Comparison of ENCODE assay signal across 1 cellular context in the genomic region with DNA sequence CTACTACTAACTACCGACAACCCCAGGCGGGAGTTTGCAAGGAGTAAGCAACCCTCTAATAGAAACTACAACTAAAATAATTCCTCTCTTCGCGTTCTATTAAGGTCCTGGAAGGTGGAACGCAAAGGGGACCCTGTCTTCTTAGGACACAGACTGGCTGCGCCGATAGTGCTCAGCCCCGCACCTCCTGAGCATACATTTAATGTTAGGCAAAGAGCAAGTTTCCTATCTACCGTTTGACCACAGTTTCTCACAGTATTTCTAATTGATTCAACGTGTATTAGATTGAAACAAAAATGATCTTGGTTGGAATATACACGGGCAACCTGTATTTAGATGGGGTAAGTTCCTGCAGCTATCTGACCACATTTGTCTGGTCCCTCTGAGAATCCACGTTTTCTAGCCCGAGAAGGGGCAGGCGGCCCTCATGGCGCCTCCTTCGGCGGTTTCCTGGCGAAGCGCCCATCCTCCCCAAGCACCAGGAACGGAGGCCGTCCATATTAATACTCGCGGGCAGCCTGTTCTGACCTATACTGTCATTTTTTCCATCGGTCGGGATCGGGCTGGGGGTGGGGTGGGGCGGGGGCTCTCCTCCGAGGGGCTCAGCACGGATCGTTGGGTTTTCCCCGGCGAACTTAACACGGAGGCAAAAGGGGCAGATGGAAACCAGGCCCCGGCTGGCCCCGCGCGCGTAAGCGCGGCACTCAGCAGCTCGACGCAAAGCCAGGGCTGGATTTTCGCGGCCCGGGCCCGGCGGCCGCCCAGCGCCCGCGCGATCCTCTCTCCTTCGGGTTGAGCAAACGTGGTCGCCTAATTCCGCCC.
TF ChIP-seq lines count a peak whose summit lies in the region.

No MANE protein-coding gene starts in this region.

TF ChIP-seq in HepG2, 621 proteins besides CTCF, POLR2A, EP300 and RAD21 (continued from another document and continues in another):
- TF ChIP-seq ZNF496 (CRISPR knock-in tag; IDR thresholded peaks at IDR 0.05; ENCODE audit: insufficient replicate concordance) (no peak), ZNF781 (CRISPR knock-in tag; IDR thresholded peaks at IDR 0.05; ENCODE audit: borderline replicate concordance, not compliant biosample characterization) (no peak), ZNF547 (CRISPR knock-in tag; IDR thresholded peaks at IDR 0.05) (no peak), CENPX (CRISPR knock-in tag; IDR thresholded peaks at IDR 0.05) (no peak), PHF20 (CRISPR knock-in tag; IDR thresholded peaks at IDR 0.05) (no peak), ERF (CRISPR knock-in tag; IDR thresholded peaks at IDR 0.05) (no peak), RAD51 (IDR thresholded peaks at IDR 0.05; ENCODE audit: borderline replicate concordance) (no peak), ZFP1 (CRISPR knock-in tag; IDR thresholded peaks at IDR 0.05) (no peak), KDM5A (IDR thresholded peaks at IDR 0.05; ENCODE audit: borderline replicate concordance, low read length) (no peak), CC2D1A (CRISPR knock-in tag; IDR thresholded peaks at IDR 0.05) (no peak), RBFOX2 (IDR thresholded peaks at IDR 0.05; ENCODE audit: low read depth, low read length) (peak; percentile 70; the same call in 1 of the 2 replicates), ZNF644 (CRISPR knock-in tag; IDR thresholded peaks at IDR 0.05; ENCODE audit: low read depth) (no peak), KDM2A (CRISPR knock-in tag; IDR thresholded peaks at IDR 0.05; ENCODE audit: borderline replicate concordance, low read depth) (no peak), ZNF670 (CRISPR knock-in tag; IDR thresholded peaks at IDR 0.05; ENCODE audit: borderline replicate concordance) (no peak), ZNF264 (CRISPR knock-in tag; IDR thresholded peaks at IDR 0.05) (no peak), LCORL (IDR thresholded peaks at IDR 0.05) (no peak), LCORL (CRISPR knock-in tag; IDR thresholded peaks at IDR 0.05) (no peak), GATAD2A (CRISPR knock-in tag; IDR thresholded peaks at IDR 0.05) (no peak), NFYB (CRISPR knock-in tag; IDR thresholded peaks at IDR 0.05) (no peak), SUZ12 (IDR thresholded peaks at IDR 0.05; ENCODE audit: low read depth, low read length) (no peak), HNRNPK (IDR thresholded peaks at IDR 0.05; ENCODE audit: low read depth, low read length, poor library complexity, severe bottlenecking) (no peak), POLR2G (IDR thresholded peaks at IDR 0.05; ENCODE audit: low read depth, low read length) (peak; percentile 33; the same call in 1 of the 2 replicates), KLF6 (CRISPR knock-in tag; IDR thresholded peaks at IDR 0.05) (no peak), ZNF841 (CRISPR knock-in tag; IDR thresholded peaks at IDR 0.05; ENCODE audit: borderline replicate concordance) (no peak), ZNF367 (CRISPR knock-in tag; IDR thresholded peaks at IDR 0.05; ENCODE audit: borderline replicate concordance) (no peak)
- TF ChIP-seq, protein P1, sequence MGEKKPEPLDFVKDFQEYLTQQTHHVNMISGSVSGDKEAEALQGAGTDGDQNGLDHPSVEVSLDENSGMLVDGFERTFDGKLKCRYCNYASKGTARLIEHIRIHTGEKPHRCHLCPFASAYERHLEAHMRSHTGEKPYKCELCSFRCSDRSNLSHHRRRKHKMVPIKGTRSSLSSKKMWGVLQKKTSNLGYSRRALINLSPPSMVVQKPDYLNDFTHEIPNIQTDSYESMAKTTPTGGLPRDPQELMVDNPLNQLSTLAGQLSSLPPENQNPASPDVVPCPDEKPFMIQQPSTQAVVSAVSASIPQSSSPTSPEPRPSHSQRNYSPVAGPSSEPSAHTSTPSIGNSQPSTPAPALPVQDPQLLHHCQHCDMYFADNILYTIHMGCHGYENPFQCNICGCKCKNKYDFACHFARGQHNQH (CRISPR knock-in tag; IDR thresholded peaks at IDR 0.05) = no peak
- TF ChIP-seq, protein P2, sequence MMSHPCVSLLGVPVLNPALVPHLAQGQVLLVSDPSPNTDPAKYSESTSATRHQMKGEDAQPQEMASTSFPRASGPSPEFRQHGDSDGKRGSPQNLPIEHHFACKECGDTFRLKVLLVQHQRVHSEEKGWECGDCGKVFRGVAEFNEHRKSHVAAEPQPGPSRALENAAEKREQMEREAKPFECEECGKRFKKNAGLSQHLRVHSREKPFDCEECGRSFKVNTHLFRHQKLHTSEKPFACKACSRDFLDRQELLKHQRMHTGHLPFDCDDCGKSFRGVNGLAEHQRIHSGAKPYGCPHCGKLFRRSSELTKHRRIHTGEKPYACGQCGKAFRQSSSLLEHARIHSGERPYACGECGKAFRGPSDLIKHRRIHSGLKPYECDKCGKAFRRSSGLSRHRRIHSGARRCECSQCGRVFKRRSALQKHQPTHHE (CRISPR knock-in tag; IDR thresholded peaks at IDR 0.05; ENCODE audit: borderline replicate concordance) = no peak
- TF ChIP-seq, protein P3, sequence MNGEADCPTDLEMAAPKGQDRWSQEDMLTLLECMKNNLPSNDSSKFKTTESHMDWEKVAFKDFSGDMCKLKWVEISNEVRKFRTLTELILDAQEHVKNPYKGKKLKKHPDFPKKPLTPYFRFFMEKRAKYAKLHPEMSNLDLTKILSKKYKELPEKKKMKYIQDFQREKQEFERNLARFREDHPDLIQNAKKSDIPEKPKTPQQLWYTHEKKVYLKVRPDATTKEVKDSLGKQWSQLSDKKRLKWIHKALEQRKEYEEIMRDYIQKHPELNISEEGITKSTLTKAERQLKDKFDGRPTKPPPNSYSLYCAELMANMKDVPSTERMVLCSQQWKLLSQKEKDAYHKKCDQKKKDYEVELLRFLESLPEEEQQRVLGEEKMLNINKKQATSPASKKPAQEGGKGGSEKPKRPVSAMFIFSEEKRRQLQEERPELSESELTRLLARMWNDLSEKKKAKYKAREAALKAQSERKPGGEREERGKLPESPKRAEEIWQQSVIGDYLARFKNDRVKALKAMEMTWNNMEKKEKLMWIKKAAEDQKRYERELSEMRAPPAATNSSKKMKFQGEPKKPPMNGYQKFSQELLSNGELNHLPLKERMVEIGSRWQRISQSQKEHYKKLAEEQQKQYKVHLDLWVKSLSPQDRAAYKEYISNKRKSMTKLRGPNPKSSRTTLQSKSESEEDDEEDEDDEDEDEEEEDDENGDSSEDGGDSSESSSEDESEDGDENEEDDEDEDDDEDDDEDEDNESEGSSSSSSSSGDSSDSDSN (CRISPR knock-in tag; IDR thresholded peaks at IDR 0.05) = no peak
- TF ChIP-seq, protein P4, sequence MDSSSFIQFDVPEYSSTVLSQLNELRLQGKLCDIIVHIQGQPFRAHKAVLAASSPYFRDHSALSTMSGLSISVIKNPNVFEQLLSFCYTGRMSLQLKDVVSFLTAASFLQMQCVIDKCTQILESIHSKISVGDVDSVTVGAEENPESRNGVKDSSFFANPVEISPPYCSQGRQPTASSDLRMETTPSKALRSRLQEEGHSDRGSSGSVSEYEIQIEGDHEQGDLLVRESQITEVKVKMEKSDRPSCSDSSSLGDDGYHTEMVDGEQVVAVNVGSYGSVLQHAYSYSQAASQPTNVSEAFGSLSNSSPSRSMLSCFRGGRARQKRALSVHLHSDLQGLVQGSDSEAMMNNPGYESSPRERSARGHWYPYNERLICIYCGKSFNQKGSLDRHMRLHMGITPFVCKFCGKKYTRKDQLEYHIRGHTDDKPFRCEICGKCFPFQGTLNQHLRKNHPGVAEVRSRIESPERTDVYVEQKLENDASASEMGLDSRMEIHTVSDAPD (CRISPR knock-in tag; IDR thresholded peaks at IDR 0.05) = no peak
- TF ChIP-seq, protein P5, sequence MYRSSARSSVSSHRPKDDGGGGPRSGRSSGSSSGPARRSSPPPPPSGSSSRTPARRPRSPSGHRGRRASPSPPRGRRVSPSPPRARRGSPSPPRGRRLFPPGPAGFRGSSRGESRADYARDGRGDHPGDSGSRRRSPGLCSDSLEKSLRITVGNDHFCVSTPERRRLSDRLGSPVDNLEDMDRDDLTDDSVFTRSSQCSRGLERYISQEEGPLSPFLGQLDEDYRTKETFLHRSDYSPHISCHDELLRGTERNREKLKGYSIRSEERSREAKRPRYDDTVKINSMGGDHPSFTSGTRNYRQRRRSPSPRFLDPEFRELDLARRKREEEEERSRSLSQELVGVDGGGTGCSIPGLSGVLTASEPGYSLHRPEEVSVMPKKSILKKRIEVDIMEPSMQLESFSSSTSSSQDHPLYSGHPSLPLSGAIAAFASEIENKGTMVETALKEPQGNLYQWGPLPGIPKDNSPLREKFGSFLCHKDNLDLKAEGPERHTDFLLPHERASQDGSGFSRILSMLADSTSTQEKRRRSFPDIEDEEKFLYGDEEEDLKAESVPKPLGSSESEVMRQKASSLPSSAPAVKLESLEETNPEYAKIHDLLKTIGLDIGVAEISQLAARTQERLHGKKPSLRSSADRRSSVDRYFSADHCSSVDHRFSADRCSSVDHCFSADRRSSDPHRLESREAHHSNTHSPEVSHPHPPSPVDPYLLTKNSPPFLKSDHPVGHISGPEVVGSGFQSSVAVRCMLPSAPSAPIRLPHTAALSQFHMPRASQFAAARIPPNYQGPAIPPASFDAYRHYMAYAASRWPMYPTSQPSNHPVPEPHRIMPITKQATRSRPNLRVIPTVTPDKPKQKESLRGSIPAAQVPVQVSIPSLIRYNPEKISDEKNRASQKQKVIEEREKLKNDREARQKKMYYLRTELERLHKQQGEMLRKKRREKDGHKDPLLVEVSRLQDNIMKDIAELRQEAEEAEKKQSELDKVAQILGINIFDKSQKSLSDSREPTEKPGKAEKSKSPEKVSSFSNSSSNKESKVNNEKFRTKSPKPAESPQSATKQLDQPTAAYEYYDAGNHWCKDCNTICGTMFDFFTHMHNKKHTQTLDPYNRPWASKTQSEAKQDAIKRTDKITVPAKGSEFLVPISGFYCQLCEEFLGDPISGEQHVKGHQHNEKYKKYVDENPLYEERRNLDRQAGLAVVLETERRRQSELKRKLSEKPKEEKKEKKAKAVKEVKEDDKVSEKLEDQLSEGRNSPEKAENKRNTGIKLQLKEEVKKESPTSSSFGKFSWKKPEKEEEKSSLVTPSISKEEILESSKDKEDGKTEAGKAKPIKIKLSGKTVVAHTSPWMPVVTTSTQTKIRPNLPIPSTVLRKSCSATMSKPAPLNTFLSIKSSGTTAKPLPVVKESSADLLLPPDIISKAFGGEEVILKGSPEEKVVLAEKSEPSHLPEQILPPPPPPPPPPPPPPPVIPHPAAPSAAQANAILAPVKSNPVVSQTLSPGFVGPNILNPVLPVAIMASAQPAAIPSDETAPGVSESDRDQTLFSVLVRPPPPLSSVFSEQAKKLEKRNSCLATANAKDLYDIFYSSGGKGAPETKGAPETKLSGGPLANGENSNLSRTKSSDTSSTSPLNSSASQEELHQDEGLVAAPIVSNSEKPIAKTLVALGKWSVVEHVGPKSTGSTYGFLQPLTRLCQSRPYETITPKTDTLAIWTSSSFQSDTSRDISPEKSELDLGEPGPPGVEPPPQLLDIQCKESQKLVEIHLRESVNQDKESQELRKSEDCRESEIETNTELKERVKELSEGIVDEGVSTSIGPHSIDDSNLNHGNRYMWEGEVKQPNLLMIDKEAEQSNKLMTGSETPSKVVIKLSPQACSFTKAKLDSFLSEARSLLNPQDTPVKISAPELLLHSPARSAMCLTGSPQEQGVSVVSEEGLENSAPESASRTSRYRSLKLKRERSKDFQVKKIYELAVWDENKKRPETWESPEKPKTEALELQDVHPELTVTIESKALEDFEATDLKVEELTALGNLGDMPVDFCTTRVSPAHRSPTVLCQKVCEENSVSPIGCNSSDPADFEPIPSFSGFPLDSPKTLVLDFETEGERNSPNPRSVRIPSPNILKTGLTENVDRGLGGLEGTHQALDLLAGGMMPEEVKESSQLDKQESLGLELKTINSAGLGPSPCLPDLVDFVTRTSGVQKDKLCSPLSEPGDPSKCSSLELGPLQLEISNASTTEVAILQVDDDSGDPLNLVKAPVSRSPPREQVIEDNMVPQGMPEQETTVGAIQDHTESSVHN (CRISPR knock-in tag; IDR thresholded peaks at IDR 0.05) = no peak
- TF ChIP-seq, protein P6, sequence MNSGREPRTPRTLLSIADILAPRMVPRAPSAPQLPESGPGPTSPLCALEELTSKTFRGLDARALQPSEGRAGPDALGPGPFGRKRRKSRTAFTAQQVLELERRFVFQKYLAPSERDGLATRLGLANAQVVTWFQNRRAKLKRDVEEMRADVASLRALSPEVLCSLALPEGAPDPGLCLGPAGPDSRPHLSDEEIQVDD (CRISPR knock-in tag; IDR thresholded peaks at IDR 0.05; ENCODE audit: borderline replicate concordance) = no peak
- TF ChIP-seq, protein P7, sequence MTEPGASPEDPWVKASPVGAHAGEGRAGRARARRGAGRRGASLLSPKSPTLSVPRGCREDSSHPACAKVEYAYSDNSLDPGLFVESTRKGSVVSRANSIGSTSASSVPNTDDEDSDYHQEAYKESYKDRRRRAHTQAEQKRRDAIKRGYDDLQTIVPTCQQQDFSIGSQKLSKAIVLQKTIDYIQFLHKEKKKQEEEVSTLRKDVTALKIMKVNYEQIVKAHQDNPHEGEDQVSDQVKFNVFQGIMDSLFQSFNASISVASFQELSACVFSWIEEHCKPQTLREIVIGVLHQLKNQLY (CRISPR knock-in tag; IDR thresholded peaks at IDR 0.05) = no peak
- TF ChIP-seq, protein P8, sequence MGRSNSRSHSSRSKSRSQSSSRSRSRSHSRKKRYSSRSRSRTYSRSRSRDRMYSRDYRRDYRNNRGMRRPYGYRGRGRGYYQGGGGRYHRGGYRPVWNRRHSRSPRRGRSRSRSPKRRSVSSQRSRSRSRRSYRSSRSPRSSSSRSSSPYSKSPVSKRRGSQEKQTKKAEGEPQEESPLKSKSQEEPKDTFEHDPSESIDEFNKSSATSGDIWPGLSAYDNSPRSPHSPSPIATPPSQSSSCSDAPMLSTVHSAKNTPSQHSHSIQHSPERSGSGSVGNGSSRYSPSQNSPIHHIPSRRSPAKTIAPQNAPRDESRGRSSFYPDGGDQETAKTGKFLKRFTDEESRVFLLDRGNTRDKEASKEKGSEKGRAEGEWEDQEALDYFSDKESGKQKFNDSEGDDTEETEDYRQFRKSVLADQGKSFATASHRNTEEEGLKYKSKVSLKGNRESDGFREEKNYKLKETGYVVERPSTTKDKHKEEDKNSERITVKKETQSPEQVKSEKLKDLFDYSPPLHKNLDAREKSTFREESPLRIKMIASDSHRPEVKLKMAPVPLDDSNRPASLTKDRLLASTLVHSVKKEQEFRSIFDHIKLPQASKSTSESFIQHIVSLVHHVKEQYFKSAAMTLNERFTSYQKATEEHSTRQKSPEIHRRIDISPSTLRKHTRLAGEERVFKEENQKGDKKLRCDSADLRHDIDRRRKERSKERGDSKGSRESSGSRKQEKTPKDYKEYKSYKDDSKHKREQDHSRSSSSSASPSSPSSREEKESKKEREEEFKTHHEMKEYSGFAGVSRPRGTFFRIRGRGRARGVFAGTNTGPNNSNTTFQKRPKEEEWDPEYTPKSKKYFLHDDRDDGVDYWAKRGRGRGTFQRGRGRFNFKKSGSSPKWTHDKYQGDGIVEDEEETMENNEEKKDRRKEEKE (IDR thresholded peaks at IDR 0.05) = no peak
